ENCODE assay signal across 33 cellular contexts in the genomic region with DNA sequence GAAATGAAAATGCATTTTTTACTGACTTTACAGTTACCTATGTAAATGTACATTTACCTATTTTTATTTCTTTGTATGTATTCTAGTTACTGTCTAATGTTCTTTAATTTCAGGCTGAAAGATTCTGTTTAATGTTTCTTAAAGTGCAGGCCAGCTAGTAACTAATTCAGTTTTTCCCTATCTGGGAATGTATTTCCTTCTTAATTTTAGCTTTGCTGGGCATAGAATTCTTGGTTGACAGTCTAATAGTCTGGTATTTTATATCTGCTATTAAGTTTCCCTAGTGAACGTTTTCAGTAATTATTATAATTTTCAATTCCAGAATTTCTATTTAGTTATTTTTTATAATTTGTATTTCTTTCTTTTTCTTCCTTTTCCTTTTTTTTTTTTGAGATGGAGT.
DNase-seq lines count a peak whose midpoint lies in the region; ATAC-seq, FAIRE-seq and TF ChIP-seq lines count a peak whose summit lies in the region.
"Had no signal": no experiment of that assay in that cellular context is flagged by ENCODE, and none has a peak within 500 bp of the region (broad histone marks: within the 10 kb centered on the region; RNA-seq: fewer than 3 reads in every experiment).

No MANE protein-coding gene starts in this region.

- TF ChIP-seq CTCF in HepG2 (CRISPR knock-in tag; IDR thresholded peaks at IDR 0.05) (no peak), right lobe of liver (IDR thresholded peaks at IDR 0.05) (no peak), HEK293 (tag by site-specific recombination; IDR thresholded peaks at IDR 0.05) (no peak)

- 1% methylated on average over 1 of the region's 1 CpG for WGBS in HepG2 (ENCODE audit: low lambda C conversion rate)
- WGBS in right lobe of liver (ENCODE audit: insufficient coverage, low coverage, low lambda C conversion rate, missing lambda C conversion rate): 53% methylated on average over 1 of the region's 1 CpG

- no peak for TF ChIP-seq RAD21 in HepG2 (CRISPR knock-in tag; IDR thresholded peaks at IDR 0.05)

- in situ Hi-C loops in HepG2 (cut with HindIII; ENCODE audit: extremely low pct_ligation_motif_present, low pct_unique_long_range_greater_than_20kb): no loop called here

- ATAC-seq in HepG2: no peak
- ATAC-seq in right lobe of liver: no peak
- ATAC-seq in HG03457 (IDR thresholded peaks at IDR 0.05; ENCODE audit: unreplicated experiment): no peak
- no peak for ATAC-seq in GM21360 (IDR thresholded peaks at IDR 0.05; ENCODE audit: unreplicated experiment)
- ATAC-seq: A549; CD8-positive, alpha-beta T cell had no signal

- H3K4me1 ChIP-seq in HepG2 (ENCODE audit: insufficient read depth, low read length) (peaks cover 6% of the 10 kb centered on the region), right lobe of liver (no peaks in the 10 kb centered on the region), HEK293 (ENCODE audit: control insufficient read depth, insufficient read depth, low read length) (no peaks in the 10 kb centered on the region)
- H3K4me1 ChIP-seq: BE2C; BLaER1; BLaER1 treated with 17β-estradiol and CSF1 and Interleukin-3, amounts not matched to agents 10 nM and 100 nM had no signal

- POLR2A ChIA-PET in HepG2 (lab: Yijun Ruan, JAX) (no interaction called here), HEK293 (lab: Yijun Ruan, JAX) (no interaction called here)

- no peak overlapping the region for H2AFZ ChIP-seq in HepG2 (ENCODE audit: low read length)

- TF ChIP-seq EP300 in HepG2 (IDR thresholded peaks at IDR 0.05; ENCODE audit: low read depth in 2 of 2, low read length in 2 of 2) (no peak), HepG2 (CRISPR knock-in tag; IDR thresholded peaks at IDR 0.05; ENCODE audit: borderline replicate concordance) (no peak)

- H3K4me3 ChIP-seq in HepG2 (replicated peaks in 1 of 3; ENCODE audit: insufficient read depth in 1 of 3, low read depth in 2 of 3, low read length in 3 of 3) (no peak overlapping the region), right lobe of liver (no peak overlapping the region), HEK293 (ENCODE audit: low read depth, low read length) (no peak overlapping the region)
- H3K4me3 ChIP-seq: A549; BLaER1; BLaER1 treated with 17β-estradiol and CSF1 and Interleukin-3, amounts not matched to agents 10 nM and 100 nM had no signal

- BruUV-seq in HepG2 (replicated peaks; lab: Mats Ljungman, UMichigan): no TSS peak

- TF ChIP-seq POLR2A in HepG2 (IDR thresholded peaks at IDR 0.05; ENCODE audit: insufficient read depth in 1 of 2, low read depth in 2 of 2, low read length in 2 of 2) (no peak), right lobe of liver (IDR thresholded peaks at IDR 0.05) (no peak)

- CTCF ChIA-PET in HepG2 (lab: Yijun Ruan, JAX; ENCODE audit: low intra/inter-chr PET ratio, low total read pairs): no interaction called here
- CTCF ChIA-PET in HEK293 (lab: Yijun Ruan, JAX): interaction anchor here (1.4 kb wide), 1 partner anchor 10 kb away, joined by 3 read pairs; no protein-coding TSS in a partner anchor

- H3K4me2 ChIP-seq in HepG2 (ENCODE audit: low read depth, low read length): no peak overlapping the region
- H3K4me2 ChIP-seq: A549; BLaER1; BLaER1 treated with 17β-estradiol and CSF1 and Interleukin-3, amounts not matched to agents 10 nM and 100 nM had no signal

- H3K27me3 ChIP-seq in HepG2 (ENCODE audit: control insufficient read depth in 1 of 2, insufficient read depth in 2 of 2, low read length in 2 of 2) (no peaks in the 10 kb centered on the region), right lobe of liver (no peaks in the 10 kb centered on the region)
- H3K27me3 ChIP-seq: BE2C; BLaER1; BLaER1 treated with 17β-estradiol and CSF1 and Interleukin-3, amounts not matched to agents 10 nM and 100 nM had no signal

- H3K9me3 ChIP-seq in HepG2 (ENCODE audit: low read length): peaks cover 10% of the 10 kb centered on the region; the same call in 1 of the 2 replicates
- H3K9me3 ChIP-seq in right lobe of liver: peaks cover 0 to 5% (median 0%) of the 10 kb centered on the region in 4 donors
- H3K9me3 ChIP-seq in HEK293 (ENCODE audit: control insufficient read depth, insufficient read depth, low read depth, low read length): no peaks in the 10 kb centered on the region
- H3K9me3 ChIP-seq: A549, BE2C, Caco-2 had no signal

- no peaks in the 10 kb centered on the region for H3K79me2 ChIP-seq in HepG2 (ENCODE audit: insufficient read depth, low read length)

- H3K27ac ChIP-seq in HepG2 (ENCODE audit: extremely low read length, insufficient read depth, low read length) (no peak overlapping the region), right lobe of liver (no peak overlapping the region), HEK293 (ENCODE audit: extremely low read depth, low read depth, low read length) (no peak overlapping the region)
- H3K27ac ChIP-seq: 22Rv1; A549; BLaER1; BLaER1 treated with 17β-estradiol and CSF1 and Interleukin-3, amounts not matched to agents 10 nM and 100 nM; C4-2B had no signal

- intact Hi-C loops in HepG2 (cut with micrococcal nuclease; ENCODE audit: unreplicated experiment): no loop called here
- intact Hi-C loops in right lobe of liver (cut with DNase I): no loop called here

- no peak overlapping the region for H3K9ac ChIP-seq in HepG2 (ENCODE audit: insufficient read depth, low read depth, low read length)
- H3K9ac ChIP-seq: BLaER1; BLaER1 treated with 17β-estradiol and CSF1 and Interleukin-3, amounts not matched to agents 10 nM and 100 nM had no signal

- no peaks in the 10 kb centered on the region for H4K20me1 ChIP-seq in HepG2 (ENCODE audit: insufficient read depth, low read length)
- H4K20me1 ChIP-seq: BLaER1; BLaER1 treated with 17β-estradiol and CSF1 and Interleukin-3, amounts not matched to agents 10 nM and 100 nM had no signal

- H3K36me3 ChIP-seq in HepG2 (replicated peaks in 1 of 2; ENCODE audit: control insufficient read depth in 1 of 2, insufficient read depth in 2 of 2, low read length in 2 of 2) (no peaks in the 10 kb centered on the region), right lobe of liver (no peaks in the 10 kb centered on the region), HEK293 (ENCODE audit: control insufficient read depth in 2 of 2, insufficient read depth in 1 of 2, low read length in 2 of 2) (no peaks in the 10 kb centered on the region)
- H3K36me3 ChIP-seq: BE2C; BLaER1; BLaER1 treated with 17β-estradiol and CSF1 and Interleukin-3, amounts not matched to agents 10 nM and 100 nM had no signal

- DNase-seq in HepG2 (ENCODE audit: low spot score) (no peak), right lobe of liver (no peak)
- DNase-seq: 8988T; ACHN; AML-193; BE2C; C1 segment of cervical spinal cord; Caco-2; Calu3; CD4-positive, alpha-beta memory T cell; CD4-positive, alpha-beta T cell; CD4-positive, CD25-positive, alpha-beta regulatory T cell; CD8-positive, alpha-beta memory T cell; CD8-positive, alpha-beta T cell; COR-L47; DMS 273 treated with DMSO at 0.1 percent for 48 hours; DMS153; DMS53; DMS79; DMS79 treated with DMSO at 0.1 percent for 48 hours; DND-41; EL had no signal

- FAIRE-seq in HepG2 (lab: Jason Lieb, UNC): no peak
- peak; percentile 9 for FAIRE-seq in islet of Langerhans (lab: Jason Lieb, UNC)
- FAIRE-seq: A204.1, A549, D721Med had no signal

TF ChIP-seq in HEK293, 187 proteins besides CTCF, POLR2A, EP300 and RAD21:
- TF ChIP-seq, protein P1, sequence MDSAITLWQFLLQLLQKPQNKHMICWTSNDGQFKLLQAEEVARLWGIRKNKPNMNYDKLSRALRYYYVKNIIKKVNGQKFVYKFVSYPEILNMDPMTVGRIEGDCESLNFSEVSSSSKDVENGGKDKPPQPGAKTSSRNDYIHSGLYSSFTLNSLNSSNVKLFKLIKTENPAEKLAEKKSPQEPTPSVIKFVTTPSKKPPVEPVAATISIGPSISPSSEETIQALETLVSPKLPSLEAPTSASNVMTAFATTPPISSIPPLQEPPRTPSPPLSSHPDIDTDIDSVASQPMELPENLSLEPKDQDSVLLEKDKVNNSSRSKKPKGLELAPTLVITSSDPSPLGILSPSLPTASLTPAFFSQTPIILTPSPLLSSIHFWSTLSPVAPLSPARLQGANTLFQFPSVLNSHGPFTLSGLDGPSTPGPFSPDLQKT (IDR thresholded peaks at IDR 0.05; ENCODE audit: borderline replicate concordance, low read depth, low read length): no peak
- TF ChIP-seq SETDB1 (IDR thresholded peaks at IDR 0.05; ENCODE audit: insufficient read length, low read length): peak; percentile 99
- TF ChIP-seq TRIM28 (IDR thresholded peaks at IDR 0.05; ENCODE audit: borderline replicate concordance, low read length): peak; percentile 71; the same call in 1 of the 2 replicates
- TF ChIP-seq ZNF560 (tag by site-specific recombination; IDR thresholded peaks at IDR 0.05; ENCODE audit: borderline replicate concordance): no peak
